ENCODE assay signal across 3 cellular contexts in genomic region chr7:53988376-53988775, GRCh38.
TF ChIP-seq lines count a peak whose summit lies in the region.

No MANE protein-coding gene starts in this region.

TF ChIP-seq in GM23338, 12 proteins besides CTCF, POLR2A, EP300 and RAD21 (continues in another document):
- no peak for TF ChIP-seq EZH2phosphoT487 (IDR thresholded peaks at IDR 0.05; ENCODE audit: unreplicated experiment)
- TF ChIP-seq, protein P1, sequence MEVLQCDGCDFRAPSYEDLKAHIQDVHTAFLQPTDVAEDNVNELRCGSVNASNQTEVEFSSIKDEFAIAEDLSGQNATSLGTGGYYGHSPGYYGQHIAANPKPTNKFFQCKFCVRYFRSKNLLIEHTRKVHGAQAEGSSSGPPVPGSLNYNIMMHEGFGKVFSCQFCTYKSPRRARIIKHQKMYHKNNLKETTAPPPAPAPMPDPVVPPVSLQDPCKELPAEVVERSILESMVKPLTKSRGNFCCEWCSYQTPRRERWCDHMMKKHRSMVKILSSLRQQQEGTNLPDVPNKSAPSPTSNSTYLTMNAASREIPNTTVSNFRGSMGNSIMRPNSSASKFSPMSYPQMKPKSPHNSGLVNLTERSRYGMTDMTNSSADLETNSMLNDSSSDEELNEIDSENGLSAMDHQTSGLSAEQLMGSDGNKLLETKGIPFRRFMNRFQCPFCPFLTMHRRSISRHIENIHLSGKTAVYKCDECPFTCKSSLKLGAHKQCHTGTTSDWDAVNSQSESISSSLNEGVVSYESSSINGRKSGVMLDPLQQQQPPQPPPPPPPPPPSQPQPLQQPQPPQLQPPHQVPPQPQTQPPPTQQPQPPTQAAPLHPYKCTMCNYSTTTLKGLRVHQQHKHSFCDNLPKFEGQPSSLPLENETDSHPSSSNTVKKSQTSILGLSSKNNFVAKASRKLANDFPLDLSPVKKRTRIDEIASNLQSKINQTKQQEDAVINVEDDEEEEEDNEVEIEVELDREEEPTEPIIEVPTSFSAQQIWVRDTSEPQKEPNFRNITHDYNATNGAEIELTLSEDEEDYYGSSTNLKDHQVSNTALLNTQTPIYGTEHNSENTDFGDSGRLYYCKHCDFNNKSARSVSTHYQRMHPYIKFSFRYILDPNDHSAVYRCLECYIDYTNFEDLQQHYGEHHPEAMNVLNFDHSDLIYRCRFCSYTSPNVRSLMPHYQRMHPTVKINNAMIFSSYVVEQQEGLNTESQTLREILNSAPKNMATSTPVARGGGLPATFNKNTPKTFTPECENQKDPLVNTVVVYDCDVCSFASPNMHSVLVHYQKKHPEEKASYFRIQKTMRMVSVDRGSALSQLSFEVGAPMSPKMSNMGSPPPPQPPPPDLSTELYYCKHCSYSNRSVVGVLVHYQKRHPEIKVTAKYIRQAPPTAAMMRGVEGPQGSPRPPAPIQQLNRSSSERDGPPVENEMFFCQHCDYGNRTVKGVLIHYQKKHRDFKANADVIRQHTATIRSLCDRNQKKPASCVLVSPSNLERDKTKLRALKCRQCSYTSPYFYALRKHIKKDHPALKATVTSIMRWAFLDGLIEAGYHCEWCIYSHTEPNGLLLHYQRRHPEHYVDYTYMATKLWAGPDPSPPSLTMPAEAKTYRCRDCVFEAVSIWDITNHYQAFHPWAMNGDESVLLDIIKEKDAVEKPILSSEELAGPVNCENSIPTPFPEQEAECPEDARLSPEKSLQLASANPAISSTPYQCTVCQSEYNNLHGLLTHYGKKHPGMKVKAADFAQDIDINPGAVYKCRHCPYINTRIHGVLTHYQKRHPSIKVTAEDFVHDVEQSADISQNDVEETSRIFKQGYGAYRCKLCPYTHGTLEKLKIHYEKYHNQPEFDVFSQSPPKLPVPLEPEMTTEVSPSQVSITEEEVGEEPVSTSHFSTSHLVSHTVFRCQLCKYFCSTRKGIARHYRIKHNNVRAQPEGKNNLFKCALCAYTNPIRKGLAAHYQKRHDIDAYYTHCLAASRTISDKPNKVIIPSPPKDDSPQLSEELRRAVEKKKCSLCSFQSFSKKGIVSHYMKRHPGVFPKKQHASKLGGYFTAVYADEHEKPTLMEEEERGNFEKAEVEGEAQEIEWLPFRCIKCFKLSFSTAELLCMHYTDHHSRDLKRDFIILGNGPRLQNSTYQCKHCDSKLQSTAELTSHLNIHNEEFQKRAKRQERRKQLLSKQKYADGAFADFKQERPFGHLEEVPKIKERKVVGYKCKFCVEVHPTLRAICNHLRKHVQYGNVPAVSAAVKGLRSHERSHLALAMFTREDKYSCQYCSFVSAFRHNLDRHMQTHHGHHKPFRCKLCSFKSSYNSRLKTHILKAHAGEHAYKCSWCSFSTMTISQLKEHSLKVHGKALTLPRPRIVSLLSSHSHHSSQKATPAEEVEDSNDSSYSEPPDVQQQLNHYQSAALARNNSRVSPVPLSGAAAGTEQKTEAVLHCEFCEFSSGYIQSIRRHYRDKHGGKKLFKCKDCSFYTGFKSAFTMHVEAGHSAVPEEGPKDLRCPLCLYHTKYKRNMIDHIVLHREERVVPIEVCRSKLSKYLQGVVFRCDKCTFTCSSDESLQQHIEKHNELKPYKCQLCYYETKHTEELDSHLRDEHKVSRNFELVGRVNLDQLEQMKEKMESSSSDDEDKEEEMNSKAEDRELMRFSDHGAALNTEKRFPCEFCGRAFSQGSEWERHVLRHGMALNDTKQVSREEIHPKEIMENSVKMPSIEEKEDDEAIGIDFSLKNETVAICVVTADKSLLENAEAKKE (CRISPR knock-in tag; IDR thresholded peaks at IDR 0.05), result no peak
- no peak for TF ChIP-seq ZNF331 (CRISPR knock-in tag; IDR thresholded peaks at IDR 0.05; ENCODE audit: low read depth)
- TF ChIP-seq NANOG (IDR thresholded peaks at IDR 0.05; ENCODE audit: borderline replicate concordance), result no peak

TF ChIP-seq in K562, 482 proteins besides CTCF, POLR2A, EP300 and RAD21:
- TF ChIP-seq ZNF217 (CRISPR knock-in tag; IDR thresholded peaks at IDR 0.05) (no peak), CEBPB (tag; IDR thresholded peaks at IDR 0.05) (peak; percentile 85), HNRNPLL (IDR thresholded peaks at IDR 0.05; ENCODE audit: low read depth, low read length, poor library complexity, severe bottlenecking) (no peak), CEBPG (CRISPR knock-in tag; IDR thresholded peaks at IDR 0.05) (no peak), CEBPG (tag; conservative IDR thresholded peaks at IDR 0.05 in 1 of 2, IDR thresholded peaks at IDR 0.05 in 1 of 2) (peak in 1 of 2 experiments; percentile 98; a peak in 3 of 4 replicates)
TF ChIP-seq in K562: peak in this region for 2.

TF ChIP-seq in H1, 55 proteins besides CTCF, POLR2A, EP300 and RAD21:
- peak; percentile 87; the same call in 1 of the 2 replicates for TF ChIP-seq CEBPB (IDR thresholded peaks at IDR 0.05; ENCODE audit: low read depth, low read length)
- no peak for TF ChIP-seq TAF7 (optimal IDR thresholded peaks at IDR 0.05; ENCODE audit: borderline replicate concordance, low read depth, low read length)
TF ChIP-seq in H1: peak in this region for 1.
